9 cellular contexts compared by ENCODE assay signal in genomic region chr9:99825158-99826046, GRCh38. TPM values are rescaled to one million over a fixed set of nuclear protein-coding genes. Genes with fewer than 3 reads are reported as not detected.
DNase-seq lines count a peak whose midpoint lies in the region; ATAC-seq, FAIRE-seq and TF ChIP-seq lines count a peak whose summit lies in the region.
"Had no signal": no experiment of that assay in that cellular context is flagged by ENCODE, and none has a peak within 500 bp of the region (broad histone marks: within the 10 kb centered on the region; RNA-seq: fewer than 3 reads in every experiment).

No MANE protein-coding gene starts in this region.

- FAIRE-seq in kidney (lab: Jason Lieb, UNC): no peak

- H3K36me3 ChIP-seq in kidney (ENCODE audit: control insufficient read depth in 1 of 2, insufficient read depth in 2 of 2, low read length in 2 of 2) (no peaks in the 10 kb centered on the region), WERI-Rb-1 (no peaks in the 10 kb centered on the region)

- no peaks in the 10 kb centered on the region for H3K9me3 Mint-ChIP-seq in IgD-negative memory B cell
- H3K9me3 Mint-ChIP-seq in natural killer cell treated with Interleukin-12 subunit alpha and Interleukin-12 subunit beta and Interleukin-15 and Interleukin-18, amount 100 ng/mL, for 72 hours: no peaks in the 10 kb centered on the region

- H3K4me1 Mint-ChIP-seq in IgD-negative memory B cell: peaks cover 25 to 38% (median 30%) of the 10 kb centered on the region in 3 donors
- peaks cover 49 to 59% of the 10 kb centered on the region in 2 donors for H3K4me1 Mint-ChIP-seq in natural killer cell treated with Interleukin-12 subunit alpha and Interleukin-12 subunit beta and Interleukin-15 and Interleukin-18, amount 100 ng/mL, for 72 hours (ENCODE audit: low read depth in 2 of 2)

- H3K9me3 ChIP-seq in kidney (ENCODE audit: control insufficient read depth in 1 of 2, low read length in 2 of 2) (no peaks in the 10 kb centered on the region), WERI-Rb-1 (ENCODE audit: severe bottlenecking) (no peaks in the 10 kb centered on the region)

- peaks cover 67% of the 10 kb centered on the region for H3K27me3 Mint-ChIP-seq in IgD-negative memory B cell
- H3K27me3 Mint-ChIP-seq in natural killer cell treated with Interleukin-12 subunit alpha and Interleukin-12 subunit beta and Interleukin-15 and Interleukin-18, amount 100 ng/mL, for 72 hours: peaks cover 16 to 41% of the 10 kb centered on the region in 2 donors

- peak overlapping the region; percentile 12 to 99 (median 92) for H3K27ac Mint-ChIP-seq in IgD-negative memory B cell
- peak overlapping the region in 1 of 2 donors; percentile 12 for H3K27ac Mint-ChIP-seq in natural killer cell treated with Interleukin-12 subunit alpha and Interleukin-12 subunit beta and Interleukin-15 and Interleukin-18, amount 100 ng/mL, for 72 hours

- ATAC-seq in natural killer cell treated with Interleukin-12 subunit alpha and Interleukin-12 subunit beta and Interleukin-15 and Interleukin-18, amount 100 ng/mL, for 72 hours: no peak

- no peaks in the 10 kb centered on the region for H3K36me3 Mint-ChIP-seq in IgD-negative memory B cell
- peaks cover 10% of the 10 kb centered on the region for H3K36me3 Mint-ChIP-seq in natural killer cell treated with Interleukin-12 subunit alpha and Interleukin-12 subunit beta and Interleukin-15 and Interleukin-18, amount 100 ng/mL, for 72 hours

- DNase-seq in CD1c-positive myeloid dendritic cell (ENCODE audit: extremely low spot score) (peak; percentile 38), ecto neural progenitor cell (ENCODE audit: low spot score) (peak; percentile 64), kidney (no peak), NCI-H446 (lab: John Stamatoyannopoulos, UW) (no peak), WERI-Rb-1 (no peak)
- no peak for DNase-seq in natural killer cell treated with Interleukin-12 subunit alpha and Interleukin-12 subunit beta and Interleukin-15 and Interleukin-18, amount 100 ng/mL, for 72 hours (ENCODE audit: low spot score)
- DNase-seq in NK-92 treated with Interleukin-12 subunit alpha and Interleukin-12 subunit beta, amount 100 ng/mL, for 24 hours (lab: John Stamatoyannopoulos, UW): no peak

- H3K27me3 ChIP-seq in WERI-Rb-1 (ENCODE audit: insufficient read depth, low read depth, severe bottlenecking): peaks cover 27% of the 10 kb centered on the region

- H3K4me3 ChIP-seq in kidney (ENCODE audit: low read length in 2 of 2) (peak overlapping the region in 1 of 2 donors; percentile 97), WERI-Rb-1 (ENCODE audit: low read depth, low read length) (no peak overlapping the region)

- no peak overlapping the region for H3K9ac ChIP-seq in kidney (ENCODE audit: low read length in 2 of 2)

- TF ChIP-seq CTCF in kidney (IDR thresholded peaks at IDR 0.05; ENCODE audit: borderline replicate concordance, extremely low read depth, insufficient read depth) (no peak), WERI-Rb-1 (IDR thresholded peaks at IDR 0.05; ENCODE audit: low read depth, low read length) (no peak)

- H3K27ac ChIP-seq in kidney (ENCODE audit: low read depth in 2 of 2, low read length in 2 of 2) (no peak overlapping the region), WERI-Rb-1 (no peak overlapping the region)
- H3K27ac ChIP-seq: PC-9 had no signal

- intact Hi-C loops in kidney (cut with DNase I): no loop called here

- H3K4me3 Mint-ChIP-seq in IgD-negative memory B cell: peak overlapping the region; percentile 94 to 100 (median 98)
- H3K4me3 Mint-ChIP-seq in natural killer cell treated with Interleukin-12 subunit alpha and Interleukin-12 subunit beta and Interleukin-15 and Interleukin-18, amount 100 ng/mL, for 72 hours: peak overlapping the region; percentile 94

- peaks cover 9 to 13% of the 10 kb centered on the region in 2 donors for H3K4me1 ChIP-seq in kidney (ENCODE audit: control insufficient read depth in 1 of 2, insufficient read depth in 1 of 2, low read depth in 1 of 2, low read length in 2 of 2)

RNA-seq across cellular contexts. Expression of gene NR4A3, which starts 3.7 kb away (rescaled TPM):
- polyA plus RNA-seq in IgD-negative memory B cell: 0.60 TPM
- 1 to 10 TPM; 1.3 to 2.4 TPM for total RNA-seq in natural killer cell treated with Interleukin-12 subunit alpha and Interleukin-12 subunit beta and Interleukin-15 and Interleukin-18, amount 100 ng/mL, for 72 hours
- total RNA-seq in kidney: 9.1 TPM
- 0.34 TPM for polyA plus RNA-seq in kidney (ENCODE audit: insufficient read depth, low read depth, low replicate concordance)
- total RNA-seq: PC-9 had no signal

Comparison
In these comparisons a context has a peak if more than half of its experiments do, and no peak if none do; other contexts are left out.
1. DNase-seq: peak in CD1c-positive myeloid dendritic cell (single experiment) and ecto neural progenitor cell (single experiment); none in natural killer cell treated with Interleukin-12 subunit alpha and Interleukin-12 subunit beta and Interleukin-15 and Interleukin-18, amount 100 ng/mL, for 72 hours (single experiment), kidney (single experiment), NK-92 treated with Interleukin-12 subunit alpha and Interleukin-12 subunit beta, amount 100 ng/mL, for 24 hours (single experiment), NCI-H446 (0 of 2) and WERI-Rb-1 (single experiment).